10 cellular contexts compared by ENCODE assay signal in genomic region chr17:7481275-7481674, GRCh38. TPM values are rescaled to one million over a fixed set of nuclear protein-coding genes. Genes with fewer than 3 reads are reported as not detected.
A peak's percentile ranks its signal among the peaks of the same experiment; 100 is the strongest.
DNase-seq lines count a peak whose midpoint lies in the region; ATAC-seq, FAIRE-seq and TF ChIP-seq lines count a peak whose summit lies in the region.
"Not testable (repeated sequence)": the region's sequence is repeated elsewhere in the genome, so short reads cannot be mapped to it uniquely, and the experiment has no call there.
"Had no signal": no experiment of that assay in that cellular context is flagged by ENCODE, and none has a peak within 500 bp of the region (broad histone marks: within the 10 kb centered on the region; RNA-seq: fewer than 3 reads in every experiment).

TSS of gene SLC35G6 (plus strand) at chr17:7481446. CDS start at chr17:7481517, 71 bp downstream.

- not testable (repeated sequence) for H3K36me3 ChIP-seq in KOPT-K1 (ENCODE audit: insufficient read depth, low read length); esophagus squamous epithelium; pancreas; thoracic aorta

- H3K27ac ChIP-seq in C4-2B (peak within 1 kb of the TSS; percentile 80), KOPT-K1 (ENCODE audit: low read depth, low read length, poor library complexity, severe bottlenecking) (peak within 1 kb of the TSS; percentile 89), angular gyrus (ENCODE audit: low read depth, low read length) (peak within 1 kb of the TSS; percentile 93), esophagus squamous epithelium (peak within 1 kb of the TSS; percentile 98 to 100 (median 100)), pancreas (peak within 1 kb of the TSS; percentile 98 to 99 (median 98)), thoracic aorta (peak within 1 kb of the TSS; percentile 99 to 100)

- WGBS in esophagus squamous epithelium, 2 donors: 85 to 87% methylated on average over 4 of the region's 4 CpGs
- 93 to 94% methylated on average over 4 of the region's 4 CpGs for WGBS in pancreas, 2 donors

- H3K36me3 Mint-ChIP-seq in WTC11, memory B cell: not testable (repeated sequence)

- not testable (repeated sequence) for TF ChIP-seq POLR2A in esophagus squamous epithelium (IDR thresholded peaks at IDR 0.05)

- intact Hi-C loops in esophagus squamous epithelium (cut with DNase I); pancreas (cut with DNase I): not testable (repeated sequence)

- H3K9me3 Mint-ChIP-seq in WTC11, memory B cell: not testable (repeated sequence)

- H3K4me1 ChIP-seq in esophagus squamous epithelium (peaks cover 37 to 78% (median 39%) of the 10 kb centered on the region in 3 donors), pancreas (peaks cover 5 to 19% (median 9%) of the 10 kb centered on the region in 3 donors), thoracic aorta (ENCODE audit: control insufficient read depth in 1 of 2, low read depth in 2 of 2) (peaks cover 29 to 52% of the 10 kb centered on the region in 2 donors)

- TF ChIP-seq CTCF in C4-2B (conservative IDR thresholded peaks at IDR 0.05); WTC11 (IDR thresholded peaks at IDR 0.05); esophagus squamous epithelium (IDR thresholded peaks at IDR 0.05); pancreas (IDR thresholded peaks at IDR 0.05); thoracic aorta (IDR thresholded peaks at IDR 0.05): not testable (repeated sequence)

- H3K27me3 ChIP-seq in esophagus squamous epithelium; pancreas; thoracic aorta (replicated peaks; ENCODE audit: insufficient read depth): not testable (repeated sequence)

- DNase-seq in WTC11 (ENCODE audit: low spot score); esophagus squamous epithelium (lab: John Stamatoyannopoulos, UW); memory B cell (ENCODE audit: low spot score in 2 of 2); pancreas; thoracic aorta (ENCODE audit: low spot score): not testable (repeated sequence)

- H3K4me1 Mint-ChIP-seq in WTC11 (peaks cover 67% of the 10 kb centered on the region), memory B cell (peaks cover 62% of the 10 kb centered on the region)

- not testable (repeated sequence) for ATAC-seq in WTC11; memory B cell (ENCODE audit: low read depth); pancreas; thoracic aorta (ENCODE audit: insufficient number of reproducible peaks, low FRiP score, low read depth)

- peak within 1 kb of the TSS; percentile 89 for H3K4me3 Mint-ChIP-seq in WTC11
- H3K4me3 Mint-ChIP-seq in memory B cell: peak within 1 kb of the TSS; percentile 99

- CTCF ChIA-PET in WTC11 (lab: Charles Lee): interaction anchor here (1.1 to 1.4 kb wide), 3 partner anchors 44 to 108 kb away, joined by 4 to 6 read pairs (median 4); partner anchors contain the start of gene SOX15

- H3K4me3 ChIP-seq in esophagus squamous epithelium (peak within 1 kb of the TSS in 1 of 4 donors; percentile 92), thoracic aorta (peak within 1 kb of the TSS; percentile 99)
- not testable (repeated sequence) for H3K4me3 ChIP-seq in pancreas

- POLR2A ChIA-PET in WTC11 (lab: Charles Lee): interaction anchor here (0.7 to 1.0 kb wide), 3 partner anchors 20 to 93 kb away, joined by 3 read pairs; no protein-coding TSS in a partner anchor

- not testable (repeated sequence) for H3K27me3 Mint-ChIP-seq in WTC11 (ENCODE audit: low read depth); memory B cell

- H3K27ac Mint-ChIP-seq in WTC11 (peak within 1 kb of the TSS; percentile 83), memory B cell (peak within 1 kb of the TSS; percentile 100)

- not testable (repeated sequence) for H3K9me3 ChIP-seq in KOPT-K1 (ENCODE audit: insufficient read depth, low read length, poor library complexity, severe bottlenecking); esophagus squamous epithelium; pancreas; thoracic aorta

- FAIRE-seq in pancreas (lab: Jason Lieb, UNC): not testable (repeated sequence)

RNA-seq across cellular contexts. Expression of gene SLC35G6, which starts in this region (rescaled TPM):
- 0.16 to 0.26 TPM (median 0.18 TPM) in 3 replicates for total RNA-seq in WTC11 (2021)
- not detected for total RNA-seq in esophagus squamous epithelium
- total RNA-seq in pancreas: not detected
- under 1 TPM in 1 of 2 donors, not detected in 1; 0.08 TPM for polyA plus RNA-seq in pancreas
- not detected for total RNA-seq in thoracic aorta
- total RNA-seq: left ventricle myocardium superior had no signal
- polyA plus RNA-seq: adipose tissue had no signal
